25 cellular contexts compared by ENCODE assay signal in the genomic region with DNA sequence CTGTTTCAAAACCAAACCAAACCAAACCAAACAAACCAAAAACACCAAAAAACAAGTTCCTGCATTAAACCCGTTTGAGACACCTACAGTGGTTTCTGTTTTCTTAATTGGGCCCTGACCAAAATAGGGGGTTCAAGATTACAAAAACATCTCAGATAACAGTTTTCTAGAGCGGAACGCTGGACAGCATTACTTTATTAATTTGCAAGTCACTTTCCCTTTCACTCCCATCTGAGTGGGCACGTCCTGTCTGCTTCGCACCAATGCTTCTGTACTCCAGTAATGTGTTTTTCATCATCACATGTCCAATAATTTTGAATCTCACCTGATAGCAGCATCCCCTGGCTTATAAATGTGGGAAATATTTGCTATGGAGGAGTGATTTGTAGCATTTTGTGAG.
"Had no signal": no experiment of that assay in that cellular context is flagged by ENCODE, and none has a peak within 500 bp of the region (broad histone marks: within the 10 kb centered on the region; RNA-seq: fewer than 3 reads in every experiment).

No MANE protein-coding gene starts in this region.

- H3K4me3 ChIP-seq: dorsolateral prefrontal cortex, lung, mucosa of descending colon, pancreas, right atrium auricular region, stomach, thyroid gland, vagina had no signal

- H3K9me3 Mint-ChIP-seq: memory B cell; mesothelial cell of epicardium; naive B cell; natural killer cell treated with Interleukin-12 subunit alpha and Interleukin-12 subunit beta and Interleukin-15 and Interleukin-18, amount 100 ng/mL, for 72 hours; stimulated activated effector memory CD8-positive, alpha-beta T cell treated with anti-CD3 and anti-CD28 coated beads, Interleukin-12 subunit alpha, Interleukin-12 subunit beta, amount 100 ng/mL, for 72 hours had no signal

- H3K4me1 ChIP-seq: thyroid gland had no signal

- H3K27me3 ChIP-seq: dorsolateral prefrontal cortex, neutrophil, pancreas, right atrium auricular region, stomach, thyroid gland, vagina had no signal

- DNase-seq: dorsolateral prefrontal cortex; effector CD4-positive, alpha-beta T cell; head of caudate nucleus; mucosa of descending colon; naive B cell; pancreas; stimulated activated CD4-positive, alpha-beta T cell treated with anti-CD3 and anti-CD28 coated beads, Interleukin-2, amount 100 ng/mL, for 24 hours; stimulated activated CD4-positive, alpha-beta T cell treated with anti-CD3 and anti-CD28 coated beads, Interleukin-4, amount 100 ng/mL, for 24 hours; stimulated activated naive CD4-positive, alpha-beta T cell treated with Interleukin-2 at 50 U/mL for 16 hours; stomach; thyroid gland; trophoblast cell had no signal

- H3K9me3 ChIP-seq: mucosa of descending colon, neutrophil, pancreas, right atrium auricular region, stomach, thyroid gland, vagina had no signal

- H3K4me3 Mint-ChIP-seq: memory B cell; mesothelial cell of epicardium; naive B cell; natural killer cell treated with Interleukin-12 subunit alpha and Interleukin-12 subunit beta and Interleukin-15 and Interleukin-18, amount 100 ng/mL, for 72 hours; neural crest cell; stimulated activated effector memory CD8-positive, alpha-beta T cell treated with anti-CD3 and anti-CD28 coated beads, Interleukin-12 subunit alpha, Interleukin-12 subunit beta, amount 100 ng/mL, for 72 hours had no signal

- FAIRE-seq: frontal cortex, keratinocyte, pancreas had no signal

- H3K36me3 Mint-ChIP-seq: memory B cell; mesothelial cell of epicardium; naive B cell; natural killer cell treated with Interleukin-12 subunit alpha and Interleukin-12 subunit beta and Interleukin-15 and Interleukin-18, amount 100 ng/mL, for 72 hours; stimulated activated effector memory CD8-positive, alpha-beta T cell treated with anti-CD3 and anti-CD28 coated beads, Interleukin-12 subunit alpha, Interleukin-12 subunit beta, amount 100 ng/mL, for 72 hours had no signal

- H3K27ac Mint-ChIP-seq: memory B cell; mesothelial cell of epicardium; naive B cell; natural killer cell treated with Interleukin-12 subunit alpha and Interleukin-12 subunit beta and Interleukin-15 and Interleukin-18, amount 100 ng/mL, for 72 hours; progenitor cell of endocrine pancreas; stimulated activated effector memory CD8-positive, alpha-beta T cell treated with anti-CD3 and anti-CD28 coated beads, Interleukin-12 subunit alpha, Interleukin-12 subunit beta, amount 100 ng/mL, for 72 hours had no signal

- H3K27ac ChIP-seq: neutrophil, pancreas had no signal

- H3K27me3 Mint-ChIP-seq: memory B cell; natural killer cell treated with Interleukin-12 subunit alpha and Interleukin-12 subunit beta and Interleukin-15 and Interleukin-18, amount 100 ng/mL, for 72 hours; progenitor cell of endocrine pancreas had no signal

- ATAC-seq: mucosa of descending colon; natural killer cell treated with Interleukin-12 subunit alpha and Interleukin-12 subunit beta and Interleukin-15 and Interleukin-18, amount 100 ng/mL, for 72 hours; pancreas; sciatic nerve; stimulated activated effector memory CD8-positive, alpha-beta T cell treated with anti-CD3 and anti-CD28 coated beads, Interleukin-12 subunit alpha, Interleukin-12 subunit beta, amount 100 ng/mL, for 72 hours had no signal

- H3K36me3 ChIP-seq: neutrophil, pancreas, right atrium auricular region, stomach, thyroid gland, vagina had no signal

- H3K4me1 Mint-ChIP-seq: memory B cell; naive B cell; stimulated activated effector memory CD8-positive, alpha-beta T cell treated with anti-CD3 and anti-CD28 coated beads, Interleukin-12 subunit alpha, Interleukin-12 subunit beta, amount 100 ng/mL, for 72 hours had no signal
